Comparison of ENCODE assay signal across 22 cellular contexts in the genomic region with DNA sequence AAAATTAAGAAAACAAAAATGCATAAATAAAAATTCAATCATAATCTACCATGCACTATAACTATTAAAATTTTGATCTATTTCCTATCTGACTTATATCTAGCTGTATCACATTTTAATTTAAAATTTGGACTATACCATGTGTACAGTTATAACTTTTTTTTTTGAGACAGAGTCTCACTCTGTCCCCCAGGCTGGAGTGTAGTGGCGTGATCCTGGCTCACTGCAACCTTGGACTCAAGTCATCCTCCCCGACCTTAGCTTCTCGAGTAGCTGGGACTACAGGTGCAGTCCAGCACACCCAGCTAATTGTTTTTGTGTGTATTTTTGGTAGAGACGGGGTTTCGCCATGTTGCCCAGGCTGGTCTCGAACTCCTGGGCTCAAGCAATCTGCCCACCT.
DNase-seq lines count a peak whose midpoint lies in the region; ATAC-seq and TF ChIP-seq lines count a peak whose summit lies in the region.
"Had no signal": no experiment of that assay in that cellular context is flagged by ENCODE, and none has a peak within 500 bp of the region (broad histone marks: within the 10 kb centered on the region; RNA-seq: fewer than 3 reads in every experiment).

No MANE protein-coding gene starts in this region.

- H3K9ac ChIP-seq in PC-3 (ENCODE audit: low read length), result no peak overlapping the region
- H3K9ac ChIP-seq: parathyroid adenoma had no signal

- BruUV-seq in PC-3 (replicated peaks; lab: Mats Ljungman, UMichigan), result no TSS peak

- H3K36me3 Mint-ChIP-seq in CD8-positive, alpha-beta memory T cell, result peaks cover 23 to 57% (median 30%) of the 10 kb centered on the region in 3 donors
- peaks cover 59% of the 10 kb centered on the region for H3K36me3 Mint-ChIP-seq in activated naive CD8-positive, alpha-beta T cell treated with anti-CD3 and anti-CD28 coated beads, Interleukin-2, amount 10 ng/mL, durations not matched to agents 7 days and 5 days
- peaks cover 22 to 29% of the 10 kb centered on the region in 2 donors for H3K36me3 Mint-ChIP-seq in naive B cell
- peaks cover 36% of the 10 kb centered on the region for H3K36me3 Mint-ChIP-seq in HFFc6 (ENCODE audit: low read depth)

- H2AFZ ChIP-seq in ACC112 (ENCODE audit: low read length, unreplicated experiment) (no peak overlapping the region), PC-3 (ENCODE audit: low read length) (no peak overlapping the region)
- H2AFZ ChIP-seq: parathyroid adenoma, PC-9 had no signal

- intact Hi-C loops in PC-3 (cut with micrococcal nuclease), result no loop called here

- no peaks in the 10 kb centered on the region for H3F3A ChIP-seq in PC-3 (ENCODE audit: low read length, unreplicated experiment)

- no peaks in the 10 kb centered on the region for H4K20me1 ChIP-seq in PC-3 (ENCODE audit: low read length)

- no peak for DNase-seq in CD8-positive, alpha-beta memory T cell
- DNase-seq in activated naive CD8-positive, alpha-beta T cell treated with anti-CD3 and anti-CD28 coated beads, Interleukin-2, amount 10 ng/mL, durations not matched to agents 7 days and 5 days, result no peak
- DNase-seq in naive B cell, result no peak
- no peak for DNase-seq in GM19238 (ENCODE audit: insufficient read length, low spot score)
- DNase-seq in HFFc6, result no peak
- no peak for DNase-seq in PC-3
- no peak for DNase-seq in stimulated activated CD4-positive, alpha-beta T cell treated with anti-CD3 and anti-CD28 coated beads, Interleukin-1b, Interleukin-23, amount 100 ng/mL, for 48 hours
- DNase-seq: activated CD4-positive, alpha-beta T cell treated with anti-CD3 and anti-CD28 coated beads, Interleukin-2, amount 10 ng/mL, durations not matched to agents 7 days and 5 days; activated CD8-positive, alpha-beta memory T cell treated with anti-CD3 and anti-CD28 coated beads, Interleukin-2, amount 50 U/mL, for 4 hours; body of pancreas; CD8-positive, alpha-beta T cell; GF-D8; Kasumi-1; NCI-H1105 treated with DMSO at 0.1 percent for 48 hours; NCI-H2081; PC-9; right lobe of liver; SIG-M5 had no signal

- H3K36me3 ChIP-seq in ACC112 (ENCODE audit: insufficient read depth, low read length), result peaks cover 29% of the 10 kb centered on the region
- H3K36me3 ChIP-seq in CD8-positive, alpha-beta memory T cell (ENCODE audit: insufficient read depth, low read length), result peaks cover 4% of the 10 kb centered on the region
- no peaks in the 10 kb centered on the region; the same call in 1 of the 2 replicates for H3K36me3 ChIP-seq in PC-3 (ENCODE audit: low read depth, low read length)

- peaks cover 31% of the 10 kb centered on the region for H3K4me1 ChIP-seq in ACC112 (ENCODE audit: control insufficient read depth, insufficient read depth, low read length, unreplicated experiment)
- H3K4me1 ChIP-seq in CD8-positive, alpha-beta memory T cell (ENCODE audit: insufficient read depth, low read length), result peaks cover 22% of the 10 kb centered on the region
- H3K4me1 ChIP-seq in PC-3 (ENCODE audit: insufficient read depth, low read length), result no peaks in the 10 kb centered on the region

- H3K9me3 Mint-ChIP-seq in CD8-positive, alpha-beta memory T cell, result no peaks in the 10 kb centered on the region
- no peaks in the 10 kb centered on the region for H3K9me3 Mint-ChIP-seq in activated naive CD8-positive, alpha-beta T cell treated with anti-CD3 and anti-CD28 coated beads, Interleukin-2, amount 10 ng/mL, durations not matched to agents 7 days and 5 days
- no peaks in the 10 kb centered on the region for H3K9me3 Mint-ChIP-seq in naive B cell
- no peaks in the 10 kb centered on the region for H3K9me3 Mint-ChIP-seq in HFFc6
- H3K9me3 Mint-ChIP-seq: activated CD4-positive, alpha-beta T cell treated with anti-CD3 and anti-CD28 coated beads, Interleukin-2, amount 10 ng/mL, durations not matched to agents 7 days and 5 days; activated T-helper 2 cell treated with anti-CD3 and anti-CD28 coated beads, Interferon-gamma antibody, Interleukin-2, Interleukin-4, amounts not matched to agents 10 μg/mL and 5 μg/mL and 100 μg/mL, durations not matched to agents 14 hours and 24 hours and 36 hours; CD8-positive, alpha-beta T cell; nephron had no signal

- H3K4me3 Mint-ChIP-seq in CD8-positive, alpha-beta memory T cell, result peak overlapping the region in 1 of 7 donors; percentile 90
- H3K4me3 Mint-ChIP-seq in activated naive CD8-positive, alpha-beta T cell treated with anti-CD3 and anti-CD28 coated beads, Interleukin-2, amount 10 ng/mL, durations not matched to agents 7 days and 5 days, result no peak overlapping the region
- H3K4me3 Mint-ChIP-seq in naive B cell (peak overlapping the region in 3 of 8 donors; percentile 47 to 65 (median 48)), HFFc6 (no peak overlapping the region)
- H3K4me3 Mint-ChIP-seq: nephron had no signal

- peaks cover 0 to 2% of the 10 kb centered on the region in 2 donors for H3K27me3 Mint-ChIP-seq in CD8-positive, alpha-beta memory T cell
- H3K27me3 Mint-ChIP-seq in activated naive CD8-positive, alpha-beta T cell treated with anti-CD3 and anti-CD28 coated beads, Interleukin-2, amount 10 ng/mL, durations not matched to agents 7 days and 5 days, result no peaks in the 10 kb centered on the region
- H3K27me3 Mint-ChIP-seq in naive B cell (no peaks in the 10 kb centered on the region), HFFc6 (ENCODE audit: insufficient read depth) (no peaks in the 10 kb centered on the region)
- H3K27me3 Mint-ChIP-seq: activated CD4-positive, alpha-beta T cell treated with anti-CD3 and anti-CD28 coated beads, Interleukin-2, amount 10 ng/mL, durations not matched to agents 7 days and 5 days had no signal

- H3K79me2 ChIP-seq in ACC112 (ENCODE audit: control insufficient read depth, insufficient read depth, low read length, unreplicated experiment), result peaks cover 7% of the 10 kb centered on the region
- no peaks in the 10 kb centered on the region for H3K79me2 ChIP-seq in PC-3 (ENCODE audit: low read length)
- H3K79me2 ChIP-seq: parathyroid adenoma had no signal

- H3K4me3 ChIP-seq in ACC112 (ENCODE audit: low read depth, low read length) (no peak overlapping the region), PC-3 (ENCODE audit: low read length) (no peak overlapping the region)
- H3K4me3 ChIP-seq in CD8-positive, alpha-beta memory T cell (ENCODE audit: low read length), result no peak overlapping the region
- H3K4me3 ChIP-seq: body of pancreas, PC-9 had no signal

- H3K27me3 ChIP-seq in ACC112 (ENCODE audit: insufficient read depth, low read length) (no peaks in the 10 kb centered on the region), PC-3 (ENCODE audit: low read length) (no peaks in the 10 kb centered on the region)
- no peaks in the 10 kb centered on the region for H3K27me3 ChIP-seq in CD8-positive, alpha-beta memory T cell (ENCODE audit: insufficient read depth, low read length, poor library complexity, severe bottlenecking)
- H3K27me3 ChIP-seq: body of pancreas, right lobe of liver had no signal

- no peak overlapping the region for H3K4me2 ChIP-seq in PC-3 (ENCODE audit: low read length)
- H3K4me2 ChIP-seq: PC-9 had no signal

- CTCF ChIA-PET in CD8-positive, alpha-beta memory T cell (lab: Charles Lee), result no interaction called here
- CTCF ChIA-PET in PC-3 (lab: Charles Lee), result no interaction called here

- ATAC-seq in activated naive CD8-positive, alpha-beta T cell treated with anti-CD3 and anti-CD28 coated beads, Interleukin-2, amount 10 ng/mL, durations not matched to agents 7 days and 5 days (ENCODE audit: low read depth), result no peak
- ATAC-seq in naive B cell (ENCODE audit: low read depth in 2 of 2) (no peak), PC-3 (no peak)
- ATAC-seq: body of pancreas; CD8-positive, alpha-beta T cell had no signal

- TF ChIP-seq CTCF in HFFc6 (IDR thresholded peaks at IDR 0.05) (no peak), PC-3 (conservative IDR thresholded peaks at IDR 0.05; ENCODE audit: low read depth, low read length) (no peak)

- H3K27ac ChIP-seq in ACC112 (ENCODE audit: low read depth, low read length), result peak overlapping the region; percentile 73; the same call in 1 of the 2 replicates
- no peak overlapping the region for H3K27ac ChIP-seq in CD8-positive, alpha-beta memory T cell (ENCODE audit: low read depth, low read length)
- no peak overlapping the region for H3K27ac ChIP-seq in PC-3 (ENCODE audit: low read length)
- H3K27ac ChIP-seq: parathyroid adenoma, PC-9 had no signal

- peaks cover 52 to 74% (median 70%) of the 10 kb centered on the region in 3 donors for H3K4me1 Mint-ChIP-seq in CD8-positive, alpha-beta memory T cell
- H3K4me1 Mint-ChIP-seq in activated naive CD8-positive, alpha-beta T cell treated with anti-CD3 and anti-CD28 coated beads, Interleukin-2, amount 10 ng/mL, durations not matched to agents 7 days and 5 days, result peaks cover 32% of the 10 kb centered on the region
- H3K4me1 Mint-ChIP-seq in naive B cell, result peaks cover 18 to 33% (median 31%) of the 10 kb centered on the region in 3 donors
- H3K4me1 Mint-ChIP-seq in HFFc6 (ENCODE audit: low read depth), result peaks cover 38% of the 10 kb centered on the region

- H3K27ac Mint-ChIP-seq in CD8-positive, alpha-beta memory T cell, result peak overlapping the region in 6 of 8 donors; percentile 63 to 99 (median 86)
- peak overlapping the region; percentile 17 for H3K27ac Mint-ChIP-seq in activated naive CD8-positive, alpha-beta T cell treated with anti-CD3 and anti-CD28 coated beads, Interleukin-2, amount 10 ng/mL, durations not matched to agents 7 days and 5 days
- H3K27ac Mint-ChIP-seq in naive B cell, result peak overlapping the region in 4 of 6 donors; percentile 77 to 91 (median 84)
- H3K27ac Mint-ChIP-seq in HFFc6, result no peak overlapping the region

- H3K9me3 ChIP-seq in CD8-positive, alpha-beta memory T cell (ENCODE audit: low read length), result no peaks in the 10 kb centered on the region
- H3K9me3 ChIP-seq in PC-3 (ENCODE audit: low read length), result no peaks in the 10 kb centered on the region
- H3K9me3 ChIP-seq: body of pancreas, right lobe of liver had no signal

- POLR2A ChIA-PET in CD8-positive, alpha-beta memory T cell (lab: Charles Lee), result no interaction called here
- POLR2A ChIA-PET in activated naive CD8-positive, alpha-beta T cell treated with anti-CD3 and anti-CD28 coated beads, Interleukin-2, amount 10 ng/mL, durations not matched to agents 7 days and 5 days (lab: Charles Lee), result interaction anchor here (0.6 to 0.9 kb wide), 2 partner anchors 9 to 15 kb away, joined by 3 to 5 read pairs; no protein-coding TSS in a partner anchor
- POLR2A ChIA-PET in PC-3 (lab: Charles Lee; ENCODE audit: unreplicated experiment), result no interaction called here

- H3K9me2 ChIP-seq in PC-3 (replicated peaks; ENCODE audit: low read length), result no peaks in the 10 kb centered on the region
